Comparison of ENCODE assay signal across 8 cellular contexts in the genomic region with DNA sequence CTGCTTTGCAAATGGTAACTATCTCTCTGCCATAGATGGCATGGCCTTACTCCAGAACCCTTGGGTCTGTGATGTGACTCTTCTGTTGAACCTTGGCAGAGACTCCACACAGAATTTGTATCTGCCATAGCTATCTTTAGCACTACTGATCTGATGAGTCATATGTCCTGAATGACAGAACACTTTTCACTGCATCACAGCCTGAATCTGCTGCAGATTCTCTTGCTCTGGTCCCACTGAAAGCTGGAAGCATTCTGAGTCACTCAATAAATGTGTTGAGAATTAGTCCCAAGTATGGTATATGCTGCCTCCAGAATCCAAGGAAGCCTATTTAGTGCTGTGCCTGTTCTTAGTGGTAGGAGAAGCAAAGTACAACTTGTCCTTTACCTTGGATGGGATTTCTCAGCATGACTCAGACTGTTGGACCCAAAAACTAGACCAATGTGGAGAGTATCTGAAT. TPM values are rescaled to one million over a fixed set of nuclear protein-coding genes. Genes with fewer than 3 reads are reported as not detected.
DNase-seq lines count a peak whose midpoint lies in the region; ATAC-seq and TF ChIP-seq lines count a peak whose summit lies in the region.

No MANE protein-coding gene starts in this region.

- intact Hi-C loops in right cardiac atrium (cut with DNase I) = no loop called here

- H3K4me2 ChIP-seq in GM23248 (ENCODE audit: unreplicated experiment) = no peak overlapping the region

- no peak for TF ChIP-seq POLR2A in suprapubic skin (IDR thresholded peaks at IDR 0.05)

- no peaks in the 10 kb centered on the region for H4K20me1 ChIP-seq in GM23248 (ENCODE audit: insufficient read depth)

- H3K9me2 ChIP-seq in GM23248 (ENCODE audit: insufficient read depth) = no peaks in the 10 kb centered on the region

- no peak overlapping the region for H2AFZ ChIP-seq in GM23248

- peaks cover 30% of the 10 kb centered on the region for H3K4me1 ChIP-seq in GM23248 (ENCODE audit: insufficient read depth)
- H3K4me1 ChIP-seq in right cardiac atrium (ENCODE audit: control insufficient read depth, insufficient read depth, low read length) = peaks cover 8% of the 10 kb centered on the region
- peaks cover 7% of the 10 kb centered on the region for H3K4me1 ChIP-seq in suprapubic skin

- in situ Hi-C loops in GM23248 (cut with MboI) = no loop called here

- H3K9me3 ChIP-seq in GM23248 (ENCODE audit: low read depth) = no peaks in the 10 kb centered on the region
- no peaks in the 10 kb centered on the region for H3K9me3 ChIP-seq in right cardiac atrium (ENCODE audit: control insufficient read depth, low read length)
- H3K9me3 ChIP-seq in suprapubic skin = no peaks in the 10 kb centered on the region

- H3K27ac ChIP-seq in GM23248 (peak overlapping the region; percentile 22; the same call in 1 of the 2 replicates), right cardiac atrium (ENCODE audit: low read length) (peak overlapping the region; percentile 39), suprapubic skin (no peak overlapping the region)

- DNase-seq in EL = peak; percentile 96
- DNase-seq in GM23248 = peak; percentile 86
- DNase-seq in RKO (ENCODE audit: low spot score) = peak; percentile 44
- no peak for DNase-seq in right cardiac atrium
- no peak for DNase-seq in DMS 273 (lab: John Stamatoyannopoulos, UW; ENCODE audit: unreplicated experiment)
- DNase-seq in suprapubic skin (ENCODE audit: low spot score in 2 of 2) = no peak
- no peak for DNase-seq in midbrain (lab: John Stamatoyannopoulos, UW)

- no peak for TF ChIP-seq CTCF in suprapubic skin (IDR thresholded peaks at IDR 0.05)

- H3K27me3 ChIP-seq in GM23248 (replicated peaks; ENCODE audit: insufficient read depth) (no peaks in the 10 kb centered on the region), right cardiac atrium (ENCODE audit: control insufficient read depth, insufficient read depth) (no peaks in the 10 kb centered on the region), suprapubic skin (no peaks in the 10 kb centered on the region)

- H3K4me3 ChIP-seq in GM23248 = no peak overlapping the region
- H3K4me3 ChIP-seq in right cardiac atrium (ENCODE audit: low read length) = no peak overlapping the region
- H3K4me3 ChIP-seq in suprapubic skin = no peak overlapping the region

- no peaks in the 10 kb centered on the region for H3K79me2 ChIP-seq in GM23248 (ENCODE audit: insufficient read depth)

- ATAC-seq in right cardiac atrium (peak; percentile 62 to 83), HG02840 (IDR thresholded peaks at IDR 0.05; ENCODE audit: low FRiP score, unreplicated experiment) (no peak)

- no peak overlapping the region for H3K9ac ChIP-seq in GM23248

- no peaks in the 10 kb centered on the region for H3K36me3 ChIP-seq in GM23248 (ENCODE audit: low read depth)
- no peaks in the 10 kb centered on the region for H3K36me3 ChIP-seq in suprapubic skin

- no peak for TF ChIP-seq EP300 in suprapubic skin (IDR thresholded peaks at IDR 0.05)

- peaks cover 22% of the 10 kb centered on the region for H3F3A ChIP-seq in GM23248 (ENCODE audit: insufficient read depth)

RNA-seq across cellular contexts. Expression of a gene that starts 39.5 kb away (rescaled TPM):
- total RNA-seq in GM23248 (2014; rRNA removed; shearing (Covaris generic)) = 8.3 and 10.9 TPM in 2 replicates
- 3.6 and 3.7 TPM in 2 replicates for polyA plus RNA-seq in GM23248 (2016; fragmentation: Nextera tagmentation; extraction: Ambion mirVana)
- 1,000 to 10,000 TPM; 1,154 to 3,897 (median 2,224) TPM for total RNA-seq in right cardiac atrium
- polyA plus RNA-seq in right cardiac atrium = 4,109 TPM
- total RNA-seq in suprapubic skin = under 1 TPM in 1 of 4 donors, not detected in 3; 0.30 TPM

Comparison
In these comparisons a context has a peak if more than half of its experiments do, and no peak if none do; other contexts are left out.
1. DNase-seq: peak in EL (single experiment), GM23248 (single experiment) and RKO (single experiment); none in right cardiac atrium (0 of 3), DMS 273 (single experiment), suprapubic skin (0 of 2) and midbrain (single experiment).
2. RNA of a gene that starts 39.5 kb away (total RNA-seq): 1,154 to 3,897 TPM in right cardiac atrium; 8.3 to 10.9 TPM in GM23248 and 0.30 TPM in suprapubic skin; every median in the first group is over 10 times any median in the second.